Comparison of ENCODE assay signal across 1 cellular context in genomic region chr9:127388037-127388855, GRCh38.
TF ChIP-seq lines count a peak whose summit lies in the region.

No MANE protein-coding gene starts in this region.

TF ChIP-seq in GM12878, 131 proteins besides CTCF, POLR2A, EP300 and RAD21 (continued from another document):
- TF ChIP-seq BCLAF1 (IDR thresholded peaks at IDR 0.05) = no peak
- peak; percentile 58 for TF ChIP-seq JUNB (IDR thresholded peaks at IDR 0.05)
- TF ChIP-seq RB1 (IDR thresholded peaks at IDR 0.05; ENCODE audit: borderline replicate concordance) = no peak
- TF ChIP-seq ATF3 (IDR thresholded peaks at IDR 0.05; ENCODE audit: borderline replicate concordance, extremely low read depth, low read depth, low read length) = no peak
- TF ChIP-seq BCL3 (IDR thresholded peaks at IDR 0.05; ENCODE audit: borderline replicate concordance, insufficient read depth, low read depth, low read length, poor library complexity, severe bottlenecking) = peak; percentile 66
- no peak for TF ChIP-seq ZBTB4 (CRISPR knock-in tag; IDR thresholded peaks at IDR 0.05)
